ENCODE assay signal across 9 cellular contexts in the genomic region with DNA sequence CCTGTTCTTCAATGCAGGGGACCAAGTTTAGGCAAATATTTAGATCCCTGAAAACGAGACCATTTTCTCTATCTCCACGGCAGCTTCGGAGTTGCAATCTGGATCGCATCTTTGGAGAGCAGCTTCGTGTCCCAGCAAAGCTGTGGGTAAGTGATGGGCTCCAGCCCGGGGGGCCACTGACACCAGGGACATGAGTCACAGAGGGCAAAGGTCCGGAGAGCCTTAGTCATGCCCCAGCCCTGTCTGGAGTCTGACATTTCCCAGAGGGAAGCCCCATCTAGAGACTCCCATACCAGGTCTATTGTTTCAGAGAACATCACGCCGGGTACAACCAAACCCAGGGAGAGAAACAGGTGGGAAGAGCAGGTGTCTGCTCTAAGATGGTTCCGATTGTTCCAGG.
A peak's percentile ranks its signal among the peaks of the same experiment; 100 is the strongest.
DNase-seq lines count a peak whose midpoint lies in the region; ATAC-seq and TF ChIP-seq lines count a peak whose summit lies in the region.
"Had no signal": no experiment of that assay in that cellular context is flagged by ENCODE, and none has a peak within 500 bp of the region (broad histone marks: within the 10 kb centered on the region; RNA-seq: fewer than 3 reads in every experiment).

No MANE protein-coding gene starts in this region.

- CTCF ChIA-PET in activated CD8-positive, alpha-beta memory T cell treated with anti-CD3 and anti-CD28 coated beads, Interleukin-2, amount 10 ng/mL, durations not matched to agents 7 days and 5 days (lab: Charles Lee) = no interaction called here

- in situ Hi-C loops in ACHN (cut with HindIII; ENCODE audit: low pct_ligation_motif_present, low pct_unique_long_range_greater_than_20kb, low sequenced_read_pairs) = no loop called here

- H3K4me1 Mint-ChIP-seq in chondrocyte (ENCODE audit: low read depth) = peaks cover 48% of the 10 kb centered on the region
- peaks cover 48% of the 10 kb centered on the region for H3K4me1 Mint-ChIP-seq in activated CD8-positive, alpha-beta memory T cell treated with anti-CD3 and anti-CD28 coated beads, Interleukin-2, amount 10 ng/mL, durations not matched to agents 7 days and 5 days

- DNase-seq in ACHN = peak; percentile 87
- DNase-seq in LHCN-M2 (ENCODE audit: low read depth) = peak; percentile 88
- no peak for DNase-seq in chondrocyte (ENCODE audit: low spot score)
- peak; percentile 64 for DNase-seq in myocyte (ENCODE audit: low read depth)
- DNase-seq in activated CD4-positive, alpha-beta T cell treated with anti-CD3 and anti-CD28 coated beads, Interleukin-2, amount 50 U/mL, for 4 hours = no peak
- no peak for DNase-seq in activated CD8-positive, alpha-beta memory T cell treated with anti-CD3 and anti-CD28 coated beads, Interleukin-2, amount 10 ng/mL, durations not matched to agents 7 days and 5 days
- DNase-seq: DMS 273 treated with DMSO at 0.1 percent for 48 hours had no signal

- ATAC-seq in GM21737 (IDR thresholded peaks at IDR 0.05; ENCODE audit: unreplicated experiment) = no peak
- ATAC-seq in activated CD8-positive, alpha-beta memory T cell treated with anti-CD3 and anti-CD28 coated beads, Interleukin-2, amount 10 ng/mL, durations not matched to agents 7 days and 5 days = no peak
- ATAC-seq in HG03280 (IDR thresholded peaks at IDR 0.05; ENCODE audit: unreplicated experiment) = no peak

- H3K27ac Mint-ChIP-seq in chondrocyte (ENCODE audit: unreplicated experiment) = peak overlapping the region; percentile 90
- no peak overlapping the region for H3K27ac Mint-ChIP-seq in activated CD8-positive, alpha-beta memory T cell treated with anti-CD3 and anti-CD28 coated beads, Interleukin-2, amount 10 ng/mL, durations not matched to agents 7 days and 5 days

- H3K9me3 Mint-ChIP-seq in chondrocyte (ENCODE audit: low read depth) = no peaks in the 10 kb centered on the region
- H3K9me3 Mint-ChIP-seq in activated CD8-positive, alpha-beta memory T cell treated with anti-CD3 and anti-CD28 coated beads, Interleukin-2, amount 10 ng/mL, durations not matched to agents 7 days and 5 days (ENCODE audit: low read depth) = no peaks in the 10 kb centered on the region

- peak overlapping the region; percentile 21 for H3K4me3 Mint-ChIP-seq in chondrocyte (ENCODE audit: unreplicated experiment)
- no peak overlapping the region for H3K4me3 Mint-ChIP-seq in activated CD8-positive, alpha-beta memory T cell treated with anti-CD3 and anti-CD28 coated beads, Interleukin-2, amount 10 ng/mL, durations not matched to agents 7 days and 5 days

- H3K27me3 Mint-ChIP-seq in chondrocyte (ENCODE audit: low read depth) = no peaks in the 10 kb centered on the region
- no peaks in the 10 kb centered on the region for H3K27me3 Mint-ChIP-seq in activated CD8-positive, alpha-beta memory T cell treated with anti-CD3 and anti-CD28 coated beads, Interleukin-2, amount 10 ng/mL, durations not matched to agents 7 days and 5 days

- no peaks in the 10 kb centered on the region for H3K36me3 Mint-ChIP-seq in chondrocyte (ENCODE audit: low read depth)
- peaks cover 55% of the 10 kb centered on the region for H3K36me3 Mint-ChIP-seq in activated CD8-positive, alpha-beta memory T cell treated with anti-CD3 and anti-CD28 coated beads, Interleukin-2, amount 10 ng/mL, durations not matched to agents 7 days and 5 days

- no peak for TF ChIP-seq CTCF in chondrocyte (IDR thresholded peaks at IDR 0.05)

Comparison
In these comparisons a context has a peak if more than half of its experiments do, and no peak if none do; other contexts are left out.
1. DNase-seq: peak in ACHN (single experiment), LHCN-M2 (single experiment) and myocyte (single experiment); none in chondrocyte (single experiment), activated CD4-positive, alpha-beta T cell treated with anti-CD3 and anti-CD28 coated beads, Interleukin-2, amount 50 U/mL, for 4 hours (0 of 2) and activated CD8-positive, alpha-beta memory T cell treated with anti-CD3 and anti-CD28 coated beads, Interleukin-2, amount 10 ng/mL, durations not matched to agents 7 days and 5 days (single experiment).